Comparison of ENCODE assay signal across 9 cellular contexts in genomic region chr10:14839305-14839695, GRCh38. TPM values are rescaled to one million over a fixed set of nuclear protein-coding genes. Genes with fewer than 3 reads are reported as not detected.
A peak's percentile ranks its signal among the peaks of the same experiment; 100 is the strongest.
DNase-seq lines count a peak whose midpoint lies in the region; ATAC-seq and TF ChIP-seq lines count a peak whose summit lies in the region.
"Had no signal": no experiment of that assay in that cellular context is flagged by ENCODE, and none has a peak within 500 bp of the region (broad histone marks: within the 10 kb centered on the region; RNA-seq: fewer than 3 reads in every experiment).

No MANE protein-coding gene starts in this region.

- no peak overlapping the region for H2AFZ ChIP-seq in OCI-LY3 (ENCODE audit: low read depth, low read length)
- H2AFZ ChIP-seq in neural progenitor cell (replicated peaks): peak overlapping the region; percentile 86

- H3K9ac ChIP-seq in OCI-LY3 (ENCODE audit: low read length) (peak overlapping the region; percentile 94), endodermal cell (ENCODE audit: extremely low read depth, low read length, poor library complexity, severe bottlenecking) (peak overlapping the region; percentile 94), neural progenitor cell (peak overlapping the region; percentile 94)

- H3K27ac ChIP-seq in OCI-LY3 (ENCODE audit: low read length) (peak overlapping the region; percentile 59; the same call in 1 of the 2 replicates), endodermal cell (ENCODE audit: low read depth, low read length) (no peak overlapping the region), neural progenitor cell (peak overlapping the region; percentile 93)

- TF ChIP-seq CTCF in OCI-LY3 (IDR thresholded peaks at IDR 0.05; ENCODE audit: low read depth, low read length) (no peak), endodermal cell (conservative IDR thresholded peaks at IDR 0.05) (no peak), neural progenitor cell (IDR thresholded peaks at IDR 0.05) (no peak)

- H3K9me3 Mint-ChIP-seq in endodermal cell (no peaks in the 10 kb centered on the region), neural progenitor cell (no peaks in the 10 kb centered on the region)

- peak overlapping the region; percentile 96 for H3K4me2 ChIP-seq in OCI-LY3 (ENCODE audit: low read length)
- H3K4me2 ChIP-seq in neural progenitor cell: peak overlapping the region; percentile 90

- H3K79me2 ChIP-seq in OCI-LY3 (ENCODE audit: low read length) (peaks cover 32% of the 10 kb centered on the region), neural progenitor cell (ENCODE audit: low read depth) (peaks cover 46% of the 10 kb centered on the region)

- H3K4me1 Mint-ChIP-seq in endodermal cell: peaks cover 19% of the 10 kb centered on the region
- H3K4me1 Mint-ChIP-seq in neural progenitor cell: peaks cover 17% of the 10 kb centered on the region

- H3K9me3 ChIP-seq in OCI-LY3 (ENCODE audit: insufficient read depth, low read length) (no peaks in the 10 kb centered on the region), endodermal cell (ENCODE audit: control insufficient read depth, low read length) (no peaks in the 10 kb centered on the region), neural progenitor cell (ENCODE audit: low read depth) (no peaks in the 10 kb centered on the region)

- no peak for ATAC-seq in GM18868 (IDR thresholded peaks at IDR 0.05; ENCODE audit: unreplicated experiment)

- H3K27ac Mint-ChIP-seq in endodermal cell (peak overlapping the region; percentile 97), neural progenitor cell (no peak overlapping the region)

- WGBS in endodermal cell (ENCODE audit: insufficient coverage in 1 of 2, insufficient read length in 1 of 2), 2 experiments: 23 to 26% methylated on average over 14 of the region's 14 CpGs

- H3K36me3 ChIP-seq in OCI-LY3 (replicated peaks; ENCODE audit: low read depth, low read length) (peaks cover 34% of the 10 kb centered on the region), endodermal cell (ENCODE audit: control insufficient read depth, insufficient read depth, low read length) (peaks cover 43% of the 10 kb centered on the region), neural progenitor cell (peaks cover 10% of the 10 kb centered on the region)

- H3K27me3 Mint-ChIP-seq in endodermal cell (ENCODE audit: insufficient read depth): no peaks in the 10 kb centered on the region
- peaks cover 4% of the 10 kb centered on the region for H3K27me3 Mint-ChIP-seq in neural progenitor cell (ENCODE audit: insufficient read depth, low read depth)

- H3K4me3 ChIP-seq in OCI-LY3 (ENCODE audit: low read length): peak overlapping the region; percentile 98
- H3K4me3 ChIP-seq in endodermal cell (ENCODE audit: low read length): peak overlapping the region; percentile 94
- H3K4me3 ChIP-seq in neural progenitor cell: peak overlapping the region; percentile 94

- H3F3A ChIP-seq in neural progenitor cell (ENCODE audit: low read depth): peaks cover 14% of the 10 kb centered on the region

- H3K4me1 ChIP-seq in OCI-LY3 (ENCODE audit: low read length): peaks cover 9% of the 10 kb centered on the region
- no peaks in the 10 kb centered on the region for H3K4me1 ChIP-seq in endodermal cell (ENCODE audit: control insufficient read depth, insufficient read depth, low read length)
- H3K4me1 ChIP-seq in neural progenitor cell: peaks cover 12% of the 10 kb centered on the region

- H3K27me3 ChIP-seq in OCI-LY3 (ENCODE audit: low read depth, low read length) (no peaks in the 10 kb centered on the region), endodermal cell (ENCODE audit: control insufficient read depth, insufficient read depth, low read length, poor library complexity, severe bottlenecking) (no peaks in the 10 kb centered on the region), neural progenitor cell (no peaks in the 10 kb centered on the region)

- H4K20me1 ChIP-seq in OCI-LY3 (ENCODE audit: insufficient read depth, low read length) (0 out of 2 replicates have a peak, but pooled peaks cover 4% of the 10 kb centered on the region), neural progenitor cell (ENCODE audit: low read depth) (peaks cover 5% of the 10 kb centered on the region)

- H3K4me3 Mint-ChIP-seq in endodermal cell (peak overlapping the region; percentile 92), neural progenitor cell (peak overlapping the region; percentile 97)

- DNase-seq in EL (peak; percentile 50), endodermal cell (no peak), neural progenitor cell (ENCODE audit: low spot score) (peak; percentile 18), NCI-H1417 treated with DMSO at 0.1 percent for 48 hours (lab: John Stamatoyannopoulos, UW) (no peak), middle frontal gyrus (ENCODE audit: extremely low spot score, low spot score) (no peak), anterior cingulate cortex (lab: John Stamatoyannopoulos, UW) (no peak)

- peaks cover 40% of the 10 kb centered on the region for H3K36me3 Mint-ChIP-seq in endodermal cell (ENCODE audit: low read depth)
- H3K36me3 Mint-ChIP-seq in neural progenitor cell: peaks cover 14% of the 10 kb centered on the region

RNA-seq across cellular contexts. Expression of gene HSPA14, which starts 1.2 kb away (rescaled TPM):
- total RNA-seq in endodermal cell (10 to 100 TPM; 17.1 to 24.9 TPM), neural progenitor cell (ENCODE audit: low replicate concordance) (33.3 and 41.8 TPM in 2 replicates)
- 22.6 TPM for polyA plus RNA-seq in endodermal cell (2013, experiment 1 of 2)
- polyA plus RNA-seq in endodermal cell (2013, experiment 2 of 2): 23.9 TPM

RNA-seq across cellular contexts. Expression of gene MSANTD7, which starts 1.2 kb away (rescaled TPM):
- total RNA-seq in endodermal cell: 10 to 100 TPM; 14.6 to 15.6 TPM
- 13.9 TPM for polyA plus RNA-seq in endodermal cell (2013, experiment 1 of 2)
- 14.6 TPM for polyA plus RNA-seq in endodermal cell (2013, experiment 2 of 2)
- total RNA-seq in neural progenitor cell (ENCODE audit: low replicate concordance): 17.6 and 18.8 TPM in 2 replicates

RNA-seq across cellular contexts. Expression of gene CDNF, which starts 1.5 kb away (rescaled TPM):
- 1 to 10 TPM in 1 of 2 donors, under 1 TPM in 1; 0.51 to 1.2 TPM for total RNA-seq in endodermal cell
- 2.5 TPM for polyA plus RNA-seq in endodermal cell (2013, experiment 1 of 2)
- 1.5 TPM for polyA plus RNA-seq in endodermal cell (2013, experiment 2 of 2)
- 1.8 and 5.2 TPM in 2 replicates for total RNA-seq in neural progenitor cell (ENCODE audit: low replicate concordance)
- total RNA-seq: RPMI7951 had no signal

RNA-seq across cellular contexts. Expression of gene SUV39H2, which starts 39.4 kb away (rescaled TPM):
- total RNA-seq in endodermal cell (10 to 100 TPM; 35.4 to 37.6 TPM), neural progenitor cell (ENCODE audit: low replicate concordance) (67.9 and 112 TPM in 2 replicates)
- polyA plus RNA-seq in endodermal cell (2013, experiment 1 of 2): 45.4 TPM
- 50.7 TPM for polyA plus RNA-seq in endodermal cell (2013, experiment 2 of 2)

Comparison
In these comparisons a context has a peak if more than half of its experiments do, and no peak if none do; other contexts are left out.
1. DNase-seq: peak in EL (single experiment) and neural progenitor cell (single experiment); none in endodermal cell (single experiment), NCI-H1417 treated with DMSO at 0.1 percent for 48 hours (single experiment), middle frontal gyrus (single experiment) and anterior cingulate cortex (0 of 58).
2. Peak in every context shown above with its lines, with median percentiles within 50 percentile points of each other: H3K4me3 ChIP-seq and H3K9ac ChIP-seq.